Comparison of ENCODE assay signal across 8 cellular contexts in genomic region chr6:2791124-2792050, GRCh38. TPM values are rescaled to one million over a fixed set of nuclear protein-coding genes. Genes with fewer than 3 reads are reported as not detected.
DNase-seq lines count a peak whose midpoint lies in the region; ATAC-seq, FAIRE-seq and TF ChIP-seq lines count a peak whose summit lies in the region.

No MANE protein-coding gene starts in this region.

- CTCF ChIA-PET in A549 (lab: Yijun Ruan, JAX), result interaction anchor here (0.6 to 5.1 kb wide), 52 partner anchors 9 to 263 kb away, joined by 3 to 73 read pairs (median 6); partner anchors contain the start of genes MYLK4, SERPINB1 and SERPINB9

- H3K36me3 ChIP-seq in adrenal gland (replicated peaks in 1 of 2) (no peaks in the 10 kb centered on the region), cardiac muscle cell (no peaks in the 10 kb centered on the region), trophoblast cell (ENCODE audit: control insufficient read depth in 1 of 2, insufficient read depth in 2 of 2, low read length in 2 of 2) (peaks cover under 1 to 2% of the 10 kb centered on the region in 2 experiments)

- H3K9me3 ChIP-seq in A549, result no peaks in the 10 kb centered on the region
- no peaks in the 10 kb centered on the region for H3K9me3 ChIP-seq in adrenal gland (replicated peaks in 1 of 3)
- no peaks in the 10 kb centered on the region for H3K9me3 ChIP-seq in cardiac muscle cell (ENCODE audit: low read depth)
- no peaks in the 10 kb centered on the region for H3K9me3 ChIP-seq in trophoblast cell (ENCODE audit: insufficient read depth, low read depth, low read length)

- H3K14ac ChIP-seq in trophoblast cell (ENCODE audit: low read length), result no peak overlapping the region

- no peak for TF ChIP-seq EP300 in A549 (IDR thresholded peaks at IDR 0.05)

- no peak overlapping the region for H3K18ac ChIP-seq in trophoblast cell (ENCODE audit: low read length)

- H3K79me2 ChIP-seq in trophoblast cell (ENCODE audit: control insufficient read depth, insufficient read depth, low read length, poor library complexity), result no peaks in the 10 kb centered on the region

- FAIRE-seq in A549 (lab: Jason Lieb, UNC), result no peak

- no peak overlapping the region for H3K9ac ChIP-seq in trophoblast cell (ENCODE audit: low read length)

- H2AFZ ChIP-seq in trophoblast cell (ENCODE audit: insufficient read depth, low read length, poor library complexity), result no peak overlapping the region

- peak; percentile 91 to 95; a peak in 5 of 6 replicates for ATAC-seq in A549
- no peak for ATAC-seq in HG03280 (IDR thresholded peaks at IDR 0.05; ENCODE audit: unreplicated experiment)

- POLR2A ChIA-PET in A549 (lab: Yijun Ruan, JAX), result interaction anchor here (0.7 to 2.3 kb wide), 8 partner anchors 9 to 197 kb away, joined by 3 to 24 read pairs (median 6); partner anchors contain the start of genes SERPINB1 and WRNIP1

- no peak overlapping the region for H4K8ac ChIP-seq in trophoblast cell (ENCODE audit: low read depth, low read length)

- no peak overlapping the region for H4K91ac ChIP-seq in trophoblast cell (ENCODE audit: low read depth, low read length)

- DNase-seq in A549 (ENCODE audit: low read depth in 1 of 2, low spot score in 1 of 2) (peak; percentile 74 to 79), HUDEP-2 (lab: John Stamatoyannopoulos, UW; ENCODE audit: unreplicated experiment in 76 of 76) (peak in 53 of 76 experiments; percentile 12 to 79 (median 46)), RPMI8226 (peak; percentile 78), adrenal gland (peak; percentile 59 to 88 (median 72)), cardiac muscle cell (ENCODE audit: low read depth in 1 of 2, low spot score in 1 of 2) (peak; percentile 79 to 87), trophoblast cell (peak; percentile 72 to 81)

- no peak overlapping the region for H2BK12ac ChIP-seq in trophoblast cell (ENCODE audit: low read length)

- peak; percentile 88 to 90 for TF ChIP-seq RAD21 in A549 (conservative IDR thresholded peaks at IDR 0.05 in 1 of 2, IDR thresholded peaks at IDR 0.05 in 1 of 2)

- no peak overlapping the region for H3K4ac ChIP-seq in trophoblast cell (ENCODE audit: low read depth, low read length)

- no peaks in the 10 kb centered on the region for H3K27me3 ChIP-seq in adrenal gland
- H3K27me3 ChIP-seq in cardiac muscle cell, result no peaks in the 10 kb centered on the region
- no peaks in the 10 kb centered on the region for H3K27me3 ChIP-seq in trophoblast cell (ENCODE audit: insufficient read depth, low read length)

- 34% methylated on average over 12 of the region's 12 CpGs for WGBS in A549 (ENCODE audit: missing lambda C conversion rate)
- WGBS in adrenal gland, 4 donors, result 52 to 59% (median 58%) methylated on average over 12 of the region's 12 CpGs
- WGBS in trophoblast cell (ENCODE audit: extremely low coverage, insufficient coverage, insufficient read length), result no CpG with 5 or more reads among the region's 12 CpGs

- no peak overlapping the region for H2BK5ac ChIP-seq in trophoblast cell (ENCODE audit: low read depth, low read length, poor library complexity)

- H3K4me1 ChIP-seq in A549 (peaks cover 18% of the 10 kb centered on the region), adrenal gland (replicated peaks in 1 of 2) (no peaks in the 10 kb centered on the region), cardiac muscle cell (ENCODE audit: low read depth) (peaks cover 29% of the 10 kb centered on the region), trophoblast cell (ENCODE audit: control insufficient read depth in 1 of 2, insufficient read depth in 2 of 2, low read length in 2 of 2) (peaks cover 4 to 8% of the 10 kb centered on the region in 2 experiments)

- H3K4me2 ChIP-seq in A549 (peak overlapping the region; percentile 55), trophoblast cell (ENCODE audit: low read length) (no peak overlapping the region)

- no peak for TF ChIP-seq POLR2A in A549 (IDR thresholded peaks at IDR 0.05; ENCODE audit: low read length)
- no peak for TF ChIP-seq POLR2A in adrenal gland (IDR thresholded peaks at IDR 0.05)

- no peak overlapping the region for H2AK5ac ChIP-seq in trophoblast cell (ENCODE audit: low read length)

- no peaks in the 10 kb centered on the region for H3K79me1 ChIP-seq in trophoblast cell (ENCODE audit: low read length)

- no peak overlapping the region for H4K12ac ChIP-seq in trophoblast cell (ENCODE audit: low read depth, low read length)

- TF ChIP-seq CTCF in A549 (IDR thresholded peaks at IDR 0.05) (peak; percentile 84), GM12873 (IDR thresholded peaks at IDR 0.05; ENCODE audit: insufficient read depth, low read depth, low read length, missing control alignments) (peak; percentile 73), adrenal gland (IDR thresholded peaks at IDR 0.05) (peak; percentile 45 to 87 (median 79)), cardiac muscle cell (IDR thresholded peaks at IDR 0.05; ENCODE audit: low read depth, low read length) (peak; percentile 85)

- H3K27ac ChIP-seq in A549 (peak overlapping the region; percentile 46 to 72), adrenal gland (peak overlapping the region in 1 of 5 donors; percentile 15), cardiac muscle cell (peak overlapping the region; percentile 70), trophoblast cell (ENCODE audit: low read depth, low read length) (no peak overlapping the region)

- no peak overlapping the region for H3K23ac ChIP-seq in trophoblast cell (ENCODE audit: low read length)

- H2BK120ac ChIP-seq in trophoblast cell (ENCODE audit: insufficient read depth, low read length, poor library complexity), result no peak overlapping the region

- intact Hi-C loops in adrenal gland (cut with DNase I), result loop anchor here in 1 of 2 donors (5.0 kb wide), 1 partner anchor 51 kb away; the partner anchor contains the start of gene SERPINB1

- H3K4me3 ChIP-seq in A549 (no peak overlapping the region), adrenal gland (no peak overlapping the region), cardiac muscle cell (no peak overlapping the region), trophoblast cell (ENCODE audit: low read depth, low read length) (no peak overlapping the region)

TF ChIP-seq in A549, 52 proteins besides CTCF, POLR2A, EP300 and RAD21:
- TF ChIP-seq MAX (IDR thresholded peaks at IDR 0.05) (no peak), JUN (IDR thresholded peaks at IDR 0.05) (no peak), NFE2L2 (conservative IDR thresholded peaks at IDR 0.05; ENCODE audit: low read length) (no peak), SMC3 (IDR thresholded peaks at IDR 0.05) (peak; percentile 89), E2F6 (IDR thresholded peaks at IDR 0.05; ENCODE audit: borderline replicate concordance, low read depth) (no peak), RCOR1 (IDR thresholded peaks at IDR 0.05; ENCODE audit: low read depth, low read length) (no peak), USF2 (IDR thresholded peaks at IDR 0.05) (no peak)
TF ChIP-seq in A549: peak in this region for 1.

RNA-seq across cellular contexts. Expression of gene WRNIP1, which starts 26.2 kb away (rescaled TPM):
- polyA plus RNA-seq in A549 (2011; rRNA removed), result 27.7 and 34.6 TPM in 2 replicates
- polyA plus RNA-seq in A549 (2012; cell fraction: cytosol; rRNA removed), result 41.3 and 45.5 TPM in 2 replicates
- polyA plus RNA-seq in A549 (2012; cell fraction: nucleus; rRNA removed), result 41.6 and 48.5 TPM in 2 replicates
- polyA plus RNA-seq in A549 (2017; fragmentation: RNase III; extraction: RNeasy Plus Mini Kit Qiagen cat#74134 plus additional on column Dnase treatment), result 32.2 to 32.8 TPM (median 32.3 TPM) in 3 replicates
- 22.9 and 29.5 TPM in 2 replicates for polyA minus RNA-seq in A549 (2011; rRNA and poly(A)+ RNA removed)
- total RNA-seq in adrenal gland, result 10 to 100 TPM; 27.7 to 82.2 (median 55.7) TPM
- 10 to 100 TPM; 37.9 to 63.0 (median 61.0) TPM for polyA plus RNA-seq in adrenal gland
- total RNA-seq in cardiac muscle cell, result 63.0 and 89.9 TPM in 2 replicates
- polyA plus RNA-seq in cardiac muscle cell, result 59.2 and 77.7 TPM in 2 replicates
- polyA plus RNA-seq in trophoblast cell (2013), result 27.7 and 28.1 TPM in 2 replicates

RNA-seq across cellular contexts. Expression of gene MYLK4, which starts 40.7 kb away (rescaled TPM):
- 0.21 and 0.32 TPM in 2 replicates for polyA plus RNA-seq in A549 (2011; rRNA removed)
- 0.03 TPM in 2 replicates for polyA plus RNA-seq in A549 (2012; cell fraction: cytosol; rRNA removed)
- 0.05 and 0.10 TPM in 2 replicates for polyA plus RNA-seq in A549 (2012; cell fraction: nucleus; rRNA removed)
- 0.14 to 0.16 TPM (median 0.14 TPM) in 3 replicates for polyA plus RNA-seq in A549 (2017; fragmentation: RNase III; extraction: RNeasy Plus Mini Kit Qiagen cat#74134 plus additional on column Dnase treatment)
- 0.10 and 0.21 TPM in 2 replicates for polyA minus RNA-seq in A549 (2011; rRNA and poly(A)+ RNA removed)
- total RNA-seq in adrenal gland, result under 1 TPM; 0.35 to 0.90 (median 0.69) TPM
- polyA plus RNA-seq in adrenal gland, result under 1 TPM; 0.46 to 0.84 (median 0.48) TPM
- total RNA-seq in cardiac muscle cell, result 0.56 and 0.69 TPM in 2 replicates
- 0.23 and 0.64 TPM in 2 replicates for polyA plus RNA-seq in cardiac muscle cell
- polyA plus RNA-seq in trophoblast cell (2013), result 0.27 and 0.28 TPM in 2 replicates

RNA-seq across cellular contexts. Expression of gene SERPINB1, which starts 50.3 kb away (rescaled TPM):
- 98.6 and 135 TPM in 2 replicates for polyA plus RNA-seq in A549 (2011; rRNA removed)
- polyA plus RNA-seq in A549 (2012; cell fraction: cytosol; rRNA removed), result 19.2 and 22.3 TPM in 2 replicates
- polyA plus RNA-seq in A549 (2012; cell fraction: nucleus; rRNA removed), result 9.1 and 11.2 TPM in 2 replicates
- 52.6 to 63.2 TPM (median 52.7 TPM) in 3 replicates for polyA plus RNA-seq in A549 (2017; fragmentation: RNase III; extraction: RNeasy Plus Mini Kit Qiagen cat#74134 plus additional on column Dnase treatment)
- polyA minus RNA-seq in A549 (2011; rRNA and poly(A)+ RNA removed), result 39.0 and 42.9 TPM in 2 replicates
- total RNA-seq in adrenal gland, result 100 to 1,000 TPM in 2 of 8 donors, 10 to 100 TPM in 6; 55.9 to 159 (median 66.8) TPM
- polyA plus RNA-seq in adrenal gland, result 100 to 1,000 TPM in 1 of 3 donors, 10 to 100 TPM in 2; 33.4 to 128 (median 56.2) TPM
- total RNA-seq in cardiac muscle cell, result 3.2 and 8.7 TPM in 2 replicates
- polyA plus RNA-seq in cardiac muscle cell, result 6.5 and 9.8 TPM in 2 replicates
- 17.0 and 17.4 TPM in 2 replicates for polyA plus RNA-seq in trophoblast cell (2013)
